33 cellular contexts compared by ENCODE assay signal in the genomic region with DNA sequence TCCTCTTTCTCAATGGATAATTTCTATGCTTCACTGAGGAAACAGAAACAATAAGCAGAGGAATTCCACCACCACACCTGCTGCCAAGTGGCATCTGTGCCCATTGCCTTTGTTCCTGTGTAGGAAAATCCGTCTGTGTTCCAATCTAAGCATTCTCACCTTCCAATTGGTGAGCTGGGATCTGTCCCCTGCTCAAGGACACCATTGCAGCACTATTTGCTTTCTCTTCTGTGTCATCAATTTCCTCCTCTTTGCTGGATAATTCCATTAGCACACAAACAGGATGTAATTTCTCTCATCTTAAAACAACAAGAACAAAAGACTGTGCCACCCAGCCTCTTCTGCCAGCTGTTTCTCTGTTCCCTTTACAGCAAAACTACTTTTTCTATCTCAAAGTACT. TPM values are rescaled to one million over a fixed set of nuclear protein-coding genes. Genes with fewer than 3 reads are reported as not detected.
DNase-seq lines count a peak whose midpoint lies in the region; ATAC-seq and TF ChIP-seq lines count a peak whose summit lies in the region.
"Had no signal": no experiment of that assay in that cellular context is flagged by ENCODE, and none has a peak within 500 bp of the region (broad histone marks: within the 10 kb centered on the region; RNA-seq: fewer than 3 reads in every experiment).

No MANE protein-coding gene starts in this region.

- no peak overlapping the region for H3K27ac Mint-ChIP-seq in neural progenitor cell
- H3K27ac Mint-ChIP-seq: activated B cell treated with CpG ODN at 0.5 μM for 24 hours; activated T-cell treated with anti-CD3 and anti-CD28 coated beads, Interleukin-2, amount 50 U/mL, for 72 hours; B cell; CD8-positive, alpha-beta memory T cell; HFFc6 had no signal

- TF ChIP-seq CTCF in neural progenitor cell (IDR thresholded peaks at IDR 0.05): no peak

- peak; percentile 46 for DNase-seq in NCI-H510A treated with DMSO at 0.1 percent for 48 hours (lab: John Stamatoyannopoulos, UW)
- DNase-seq in NCI-H510A (lab: John Stamatoyannopoulos, UW): no peak
- DNase-seq in astrocyte of the hippocampus (ENCODE audit: low read depth, low spot score): peak; percentile 22
- peak; percentile 7 for DNase-seq in neural progenitor cell (ENCODE audit: low spot score)
- no peak for DNase-seq in Ammon's horn (ENCODE audit: low spot score)
- DNase-seq in NCI-H1105 (lab: John Stamatoyannopoulos, UW): no peak
- DNase-seq: activated B cell treated with CpG ODN at 0.5 μM for 24 hours; activated CD4-positive, alpha-beta T cell treated with anti-CD3 and anti-CD28 coated beads, Interleukin-2, amount 50 U/mL, for 1 hour; activated naive CD4-positive, alpha-beta T cell; activated T-cell treated with anti-CD3 and anti-CD28 coated beads, Interleukin-2, amount 50 U/mL, for 72 hours; body of pancreas; CD8-positive, alpha-beta memory T cell; effector CD4-positive, alpha-beta T cell; erythroblast; foreskin fibroblast; GOT3; heart left ventricle; HFFc6; Karpas-422; mesendoderm; NCI-H446; SJCRH30; stimulated activated naive CD8-positive, alpha-beta T cell treated with anti-CD3 and anti-CD28 coated beads, Interleukin-15, Interleukin-2, amounts not matched to agents 100 U/mL and 50 U/mL, for 24 hours had no signal

- H2AFZ ChIP-seq in neural progenitor cell (replicated peaks): no peak overlapping the region

- no peaks in the 10 kb centered on the region for H3K36me3 ChIP-seq in HUES48 (ENCODE audit: control insufficient read depth, insufficient read depth, low read length)
- H3K36me3 ChIP-seq in neural progenitor cell: no peaks in the 10 kb centered on the region
- H3K36me3 ChIP-seq: heart left ventricle, neutrophil, prostate gland, SJCRH30, thoracic aorta had no signal

- H3K4me1 ChIP-seq in HUES48 (ENCODE audit: control insufficient read depth, insufficient read depth, low read length): peaks cover 27% of the 10 kb centered on the region
- H3K4me1 ChIP-seq in neural progenitor cell: peaks cover 34% of the 10 kb centered on the region
- H3K4me1 ChIP-seq: prostate gland, SJCRH30 had no signal

- ATAC-seq in esophagus mucosa: no peak
- ATAC-seq: A549; activated T-cell treated with anti-CD3 and anti-CD28 coated beads, Interleukin-2, amount 50 U/mL, for 72 hours; body of pancreas; stimulated activated naive CD8-positive, alpha-beta T cell treated with anti-CD3 and anti-CD28 coated beads, Interleukin-15, Interleukin-2, amounts not matched to agents 100 U/mL and 50 U/mL, for 24 hours had no signal

- peaks cover 6% of the 10 kb centered on the region for H3K4me1 Mint-ChIP-seq in neural progenitor cell
- H3K4me1 Mint-ChIP-seq: activated B cell treated with CpG ODN at 0.5 μM for 24 hours; B cell; CD8-positive, alpha-beta memory T cell had no signal

- peaks cover 10% of the 10 kb centered on the region for H3K36me3 Mint-ChIP-seq in neural progenitor cell
- H3K36me3 Mint-ChIP-seq: CD8-positive, alpha-beta memory T cell had no signal

- peaks cover 58% of the 10 kb centered on the region for H3K79me2 ChIP-seq in neural progenitor cell (ENCODE audit: low read depth)

- H3K4me3 Mint-ChIP-seq in neural progenitor cell: no peak overlapping the region
- H3K4me3 Mint-ChIP-seq: activated B cell treated with CpG ODN at 0.5 μM for 24 hours; activated T-cell treated with anti-CD3 and anti-CD28 coated beads, Interleukin-2, amount 50 U/mL, for 72 hours; B cell; CD8-positive, alpha-beta memory T cell; HFFc6 had no signal

- H3K27me3 Mint-ChIP-seq in neural progenitor cell (ENCODE audit: insufficient read depth, low read depth): no peaks in the 10 kb centered on the region
- H3K27me3 Mint-ChIP-seq: activated B cell treated with CpG ODN at 0.5 μM for 24 hours, B cell had no signal

- peaks cover 20% of the 10 kb centered on the region for H4K20me1 ChIP-seq in neural progenitor cell (ENCODE audit: low read depth)

- H3F3A ChIP-seq in neural progenitor cell (ENCODE audit: low read depth): peaks cover 28% of the 10 kb centered on the region

- H3K9me3 ChIP-seq in HUES48 (ENCODE audit: control insufficient read depth, insufficient read depth, low read length): peaks cover 5% of the 10 kb centered on the region; the same call in 1 of the 2 replicates
- no peaks in the 10 kb centered on the region for H3K9me3 ChIP-seq in neural progenitor cell (ENCODE audit: low read depth)
- H3K9me3 ChIP-seq: A549, body of pancreas, heart left ventricle, neutrophil, prostate gland, SJCRH30, thoracic aorta had no signal

- H3K4me2 ChIP-seq in neural progenitor cell: peak overlapping the region; percentile 22
- H3K4me2 ChIP-seq: A549 had no signal

- no peak overlapping the region for H3K9ac ChIP-seq in HUES48 (ENCODE audit: low read depth, low read length)
- no peak overlapping the region for H3K9ac ChIP-seq in neural progenitor cell

- H3K27ac ChIP-seq in HUES48 (ENCODE audit: low read depth, low read length): peak overlapping the region; percentile 5
- peak overlapping the region; percentile 20 for H3K27ac ChIP-seq in neural progenitor cell
- H3K27ac ChIP-seq: A549, body of pancreas, heart left ventricle, neutrophil, prostate gland, SJCRH30, skin epidermis, thoracic aorta had no signal

- H3K4me3 ChIP-seq in HUES48 (ENCODE audit: low read depth, low read length) (no peak overlapping the region), neural progenitor cell (no peak overlapping the region)
- H3K4me3 ChIP-seq: A549, body of pancreas, heart left ventricle, prostate gland, SJCRH30, skin epidermis, thoracic aorta had no signal

- H3K9me3 Mint-ChIP-seq in neural progenitor cell: peaks cover 6% of the 10 kb centered on the region
- H3K9me3 Mint-ChIP-seq: activated B cell treated with CpG ODN at 0.5 μM for 24 hours; activated T-cell treated with anti-CD3 and anti-CD28 coated beads, Interleukin-2, amount 50 U/mL, for 72 hours; HFFc6 had no signal

- H3K27me3 ChIP-seq in HUES48 (ENCODE audit: control insufficient read depth, insufficient read depth, low read length): no peaks in the 10 kb centered on the region
- no peaks in the 10 kb centered on the region for H3K27me3 ChIP-seq in neural progenitor cell
- H3K27me3 ChIP-seq: body of pancreas, heart left ventricle, neutrophil, SJCRH30 had no signal

RNA-seq across cellular contexts. Expression of gene PRSS48, which starts 25.0 kb away (rescaled TPM):
- total RNA-seq in neural progenitor cell (ENCODE audit: low replicate concordance): not detected in 2 replicates
- not detected for total RNA-seq in esophagus mucosa
- total RNA-seq: activated B cell treated with CpG ODN at 0.5 μM for 24 hours; activated T-cell treated with anti-CD3 and anti-CD28 coated beads, Interleukin-2, amount 50 U/mL, for 72 hours; B cell; body of pancreas; CD8-positive, alpha-beta memory T cell; heart left ventricle; HFFc6; kidney epithelial cell; myocyte; prostate gland; SJCRH30; thoracic aorta had no signal

Comparison
In these comparisons a context has a peak if more than half of its experiments do, and no peak if none do; other contexts are left out.
1. DNase-seq: peak in NCI-H510A treated with DMSO at 0.1 percent for 48 hours (single experiment), astrocyte of the hippocampus (single experiment) and neural progenitor cell (single experiment); none in NCI-H510A (single experiment), Ammon's horn (single experiment) and NCI-H1105 (single experiment).